Comparison of ENCODE assay signal across 34 cellular contexts in genomic region chr11:113021111-113021510, GRCh38. TPM values are rescaled to one million over a fixed set of nuclear protein-coding genes. Genes with fewer than 3 reads are reported as not detected.
"Had no signal": no experiment of that assay in that cellular context is flagged by ENCODE, and none has a peak within 500 bp of the region (broad histone marks: within the 10 kb centered on the region; RNA-seq: fewer than 3 reads in every experiment).

No MANE protein-coding gene starts in this region.

- H3K4me3 Mint-ChIP-seq: activated B cell treated with CpG ODN at 0.5 μM for 24 hours; activated CD4-positive, alpha-beta memory T cell treated with anti-CD3 and anti-CD28 coated beads for 36 hours; activated CD4-positive, alpha-beta T cell treated with anti-CD3 and anti-CD28 coated beads, Interleukin-2, amount 10 ng/mL, durations not matched to agents 24 days and 14 days; activated CD8-positive, alpha-beta T cell treated with anti-CD3 and anti-CD28 coated beads for 36 hours; activated naive CD4-positive, alpha-beta T cell treated with anti-CD3 and anti-CD28 coated beads for 36 hours; activated naive CD8-positive, alpha-beta T cell treated with anti-CD3 and anti-CD28 coated beads for 36 hours; activated T-cell treated with anti-CD3 and anti-CD28 coated beads, Interleukin-2, amount 50 U/mL, for 4 hours; activated T-cell treated with anti-CD3 and anti-CD28 coated beads, Interleukin-2, amount 50 U/mL, for 72 hours; activated T-helper 1 cell treated with anti-CD3 and anti-CD28 coated beads, Interleukin-12 subunit alpha, Interleukin-12 subunit beta, Interleukin-2, Interleukin-4 antibody, amounts not matched to agents 30 ng/mL and 10 ng/mL and 1 ng/mL, durations not matched to agents 14 hours and 24 hours and 36 hours; activated T-helper 17 cell treated with anti-CD3 and anti-CD28 coated beads, Interleukin-2, amount 50 U/mL, for 72 hours; T-helper 1 cell treated with Interleukin-12 subunit alpha and Interleukin-12 subunit beta and Interleukin-4 antibody, amounts not matched to agents 30 μg/mL and 1 μg/mL, for 36 hours; T-helper 2 cell treated with Interferon-gamma antibody and Interleukin-4, amounts not matched to agents 5 μg/mL and 100 μg/mL, for 36 hours had no signal

- H3K4me1 Mint-ChIP-seq: activated B cell treated with CpG ODN at 0.5 μM for 24 hours; activated CD4-positive, alpha-beta T cell treated with anti-CD3 and anti-CD28 coated beads, Interleukin-2, amount 10 ng/mL, durations not matched to agents 24 days and 14 days; activated naive CD8-positive, alpha-beta T cell treated with anti-CD3 and anti-CD28 coated beads for 36 hours; activated T-helper 17 cell treated with anti-CD3 and anti-CD28 coated beads, Interleukin-2, amount 50 U/mL, for 72 hours had no signal

- H3K27ac Mint-ChIP-seq: activated B cell treated with CpG ODN at 0.5 μM for 24 hours; activated CD4-positive, alpha-beta memory T cell treated with anti-CD3 and anti-CD28 coated beads for 36 hours; activated CD4-positive, alpha-beta T cell treated with anti-CD3 and anti-CD28 coated beads, Interleukin-2, amount 10 ng/mL, durations not matched to agents 24 days and 14 days; activated CD8-positive, alpha-beta T cell treated with anti-CD3 and anti-CD28 coated beads for 36 hours; activated naive CD4-positive, alpha-beta T cell treated with anti-CD3 and anti-CD28 coated beads for 36 hours; activated naive CD4-positive, alpha-beta T cell treated with anti-CD3 and anti-CD28 coated beads, Interleukin-2, amount 50 U/mL, for 72 hours; activated naive CD8-positive, alpha-beta T cell treated with anti-CD3 and anti-CD28 coated beads for 36 hours; activated T-cell treated with anti-CD3 and anti-CD28 coated beads, Interleukin-2, amount 50 U/mL, for 72 hours; activated T-helper 1 cell treated with anti-CD3 and anti-CD28 coated beads, Interleukin-12 subunit alpha, Interleukin-12 subunit beta, Interleukin-2, Interleukin-4 antibody, amounts not matched to agents 30 ng/mL and 10 ng/mL and 1 ng/mL, durations not matched to agents 14 hours and 24 hours and 36 hours; activated T-helper 17 cell treated with anti-CD3 and anti-CD28 coated beads, Interleukin-2, amount 50 U/mL, for 72 hours; T-helper 1 cell treated with Interleukin-12 subunit alpha and Interleukin-12 subunit beta and Interleukin-4 antibody, amounts not matched to agents 30 μg/mL and 1 μg/mL, for 36 hours; T-helper 2 cell treated with Interferon-gamma antibody and Interleukin-4, amounts not matched to agents 5 μg/mL and 100 μg/mL, for 36 hours had no signal

- H3K4me1 ChIP-seq: breast epithelium had no signal

- DNase-seq: activated B cell treated with CpG ODN at 0.5 μM for 24 hours; activated CD4-positive, alpha-beta memory T cell treated with anti-CD3 and anti-CD28 coated beads for 36 hours; activated CD4-positive, alpha-beta T cell treated with anti-CD3 and anti-CD28 coated beads for 4 hours; activated CD4-positive, alpha-beta T cell treated with anti-CD3 and anti-CD28 coated beads, Interleukin-2, amount 10 ng/mL, durations not matched to agents 24 days and 14 days; activated CD4-positive, alpha-beta T cell treated with anti-CD3 and anti-CD28 coated beads, Interleukin-2, amount 50 U/mL, for 1 hour; activated CD4-positive, alpha-beta T cell treated with anti-CD3 and anti-CD28 coated beads, Interleukin-2, amount 50 U/mL, for 4 hours; activated CD4-positive, CD25-positive, alpha-beta regulatory T cell treated with anti-CD3 and anti-CD28 coated beads, Interleukin-2, amount 50 U/mL, for 72 hours; activated CD8-positive, alpha-beta memory T cell treated with anti-CD3 and anti-CD28 coated beads, Interleukin-2, amount 50 U/mL, for 4 hours; activated CD8-positive, alpha-beta T cell treated with anti-CD3 and anti-CD28 coated beads for 36 hours; activated effector memory CD4-positive, alpha-beta T cell treated with anti-CD3 and anti-CD28 coated beads, Interleukin-2, amount 50 U/mL, for 16 hours; activated gamma-delta T cell treated with Interleukin-2 at 50 U/mL for 16 hours; activated naive CD4-positive, alpha-beta T cell; activated naive CD4-positive, alpha-beta T cell treated with anti-CD3 and anti-CD28 coated beads for 36 hours; activated naive CD4-positive, alpha-beta T cell treated with anti-CD3 and anti-CD28 coated beads, Interleukin-2, amount 50 U/mL, for 16 hours; activated naive CD8-positive, alpha-beta T cell treated with anti-CD3 and anti-CD28 coated beads for 36 hours; activated T-cell treated with anti-CD3 and anti-CD28 coated beads for 4 hours; activated T-cell treated with anti-CD3 and anti-CD28 coated beads, Interleukin-2, amount 50 U/mL, for 1 hour; activated T-cell treated with anti-CD3 and anti-CD28 coated beads, Interleukin-2, amount 50 U/mL, for 4 hours; activated T-cell treated with anti-CD3 and anti-CD28 coated beads, Interleukin-2, amount 50 U/mL, for 72 hours; adrenal gland; amniotic stem cell; aorta; brain microvascular endothelial cell; central memory CD4-positive, alpha-beta T cell; T-helper 1 cell; T-helper 2 cell; T-helper 9 cell had no signal

- H3K27ac ChIP-seq: adrenal gland, brain microvascular endothelial cell, breast epithelium, VCaP had no signal

- H3K9me3 ChIP-seq: adrenal gland, breast epithelium had no signal

- H3K9me3 Mint-ChIP-seq: activated B cell treated with CpG ODN at 0.5 μM for 24 hours; activated CD4-positive, alpha-beta memory T cell treated with anti-CD3 and anti-CD28 coated beads for 36 hours; activated CD4-positive, alpha-beta T cell treated with anti-CD3 and anti-CD28 coated beads, Interleukin-2, amount 10 ng/mL, durations not matched to agents 24 days and 14 days; activated CD8-positive, alpha-beta T cell treated with anti-CD3 and anti-CD28 coated beads for 36 hours; activated naive CD4-positive, alpha-beta T cell treated with anti-CD3 and anti-CD28 coated beads for 36 hours; activated naive CD4-positive, alpha-beta T cell treated with anti-CD3 and anti-CD28 coated beads, Interleukin-2, amount 50 U/mL, for 72 hours; activated naive CD8-positive, alpha-beta T cell treated with anti-CD3 and anti-CD28 coated beads for 36 hours; activated T-cell treated with anti-CD3 and anti-CD28 coated beads, Interleukin-2, amount 50 U/mL, for 4 hours; activated T-cell treated with anti-CD3 and anti-CD28 coated beads, Interleukin-2, amount 50 U/mL, for 72 hours; activated T-helper 1 cell treated with anti-CD3 and anti-CD28 coated beads, Interleukin-12 subunit alpha, Interleukin-12 subunit beta, Interleukin-2, Interleukin-4 antibody, amounts not matched to agents 30 ng/mL and 10 ng/mL and 1 ng/mL, durations not matched to agents 14 hours and 24 hours and 36 hours; activated T-helper 17 cell treated with anti-CD3 and anti-CD28 coated beads, Interleukin-2, amount 50 U/mL, for 72 hours; T-helper 1 cell treated with Interleukin-12 subunit alpha and Interleukin-12 subunit beta and Interleukin-4 antibody, amounts not matched to agents 30 μg/mL and 1 μg/mL, for 36 hours; T-helper 2 cell treated with Interferon-gamma antibody and Interleukin-4, amounts not matched to agents 5 μg/mL and 100 μg/mL, for 36 hours had no signal

- H3K27me3 ChIP-seq: adrenal gland, brain microvascular endothelial cell, breast epithelium had no signal

- H3K27me3 Mint-ChIP-seq: activated B cell treated with CpG ODN at 0.5 μM for 24 hours; activated CD4-positive, alpha-beta T cell treated with anti-CD3 and anti-CD28 coated beads, Interleukin-2, amount 10 ng/mL, durations not matched to agents 24 days and 14 days; activated CD8-positive, alpha-beta T cell treated with anti-CD3 and anti-CD28 coated beads for 36 hours had no signal

- ATAC-seq: activated CD8-positive, alpha-beta T cell treated with anti-CD3 and anti-CD28 coated beads for 36 hours; activated naive CD4-positive, alpha-beta T cell treated with anti-CD3 and anti-CD28 coated beads, Interleukin-2, amount 50 U/mL, for 72 hours; activated T-cell treated with anti-CD3 and anti-CD28 coated beads, Interleukin-2, amount 50 U/mL, for 4 hours; activated T-cell treated with anti-CD3 and anti-CD28 coated beads, Interleukin-2, amount 50 U/mL, for 72 hours; activated T-helper 17 cell treated with anti-CD3 and anti-CD28 coated beads, Interleukin-2, amount 50 U/mL, for 72 hours had no signal

- H3K36me3 ChIP-seq: adrenal gland, brain microvascular endothelial cell, breast epithelium had no signal

- H3K36me3 Mint-ChIP-seq: activated CD4-positive, alpha-beta memory T cell treated with anti-CD3 and anti-CD28 coated beads for 36 hours; activated naive CD4-positive, alpha-beta T cell treated with anti-CD3 and anti-CD28 coated beads, Interleukin-2, amount 50 U/mL, for 72 hours; activated naive CD8-positive, alpha-beta T cell treated with anti-CD3 and anti-CD28 coated beads for 36 hours had no signal

- H3K4me3 ChIP-seq: adrenal gland, breast epithelium had no signal

RNA-seq across cellular contexts. Expression of gene NCAM1, which starts 59.9 kb away (rescaled TPM):
- total RNA-seq: activated B cell treated with CpG ODN at 0.5 μM for 24 hours; activated CD4-positive, alpha-beta memory T cell treated with anti-CD3 and anti-CD28 coated beads for 36 hours; activated CD4-positive, alpha-beta T cell treated with anti-CD3 and anti-CD28 coated beads, Interleukin-2, amount 10 ng/mL, durations not matched to agents 24 days and 14 days; activated naive CD4-positive, alpha-beta T cell treated with anti-CD3 and anti-CD28 coated beads for 36 hours; activated T-helper 1 cell treated with anti-CD3 and anti-CD28 coated beads, Interleukin-12 subunit alpha, Interleukin-12 subunit beta, Interleukin-2, Interleukin-4 antibody, amounts not matched to agents 30 ng/mL and 10 ng/mL and 1 ng/mL, durations not matched to agents 14 hours and 24 hours and 36 hours; activated T-helper 17 cell treated with anti-CD3 and anti-CD28 coated beads, Interleukin-2, amount 50 U/mL, for 72 hours had no signal
